Comparison of ENCODE assay signal across 8 cellular contexts in the genomic region with DNA sequence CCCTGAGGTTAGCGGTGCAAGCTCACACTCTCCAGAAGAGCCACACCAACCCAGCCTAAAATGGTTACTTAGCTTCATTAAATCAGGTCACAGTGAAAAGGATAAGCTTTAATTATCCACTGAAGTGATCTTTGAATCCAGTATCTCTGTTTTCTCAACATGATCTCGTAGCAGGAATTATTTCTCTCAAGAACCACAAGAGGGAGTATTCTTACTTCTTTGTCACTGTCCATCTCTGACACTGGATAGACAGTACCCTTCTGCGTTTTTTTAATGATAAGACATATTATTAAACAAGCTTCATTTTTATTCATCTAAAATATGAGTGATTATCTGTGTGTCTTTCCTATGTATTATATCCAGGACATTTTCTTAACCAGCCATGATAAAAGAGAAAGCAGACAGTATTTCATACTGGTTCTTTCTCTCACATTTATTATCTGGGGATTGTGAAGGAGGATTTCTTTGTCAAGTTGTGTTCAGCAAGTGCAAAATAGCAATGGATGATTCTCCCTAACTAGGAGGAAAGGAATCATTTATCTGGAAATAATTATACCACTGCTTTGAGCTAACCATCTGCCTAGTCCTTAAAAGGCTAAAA.
DNase-seq lines count a peak whose midpoint lies in the region; ATAC-seq, FAIRE-seq and TF ChIP-seq lines count a peak whose summit lies in the region.

No MANE protein-coding gene starts in this region.

- DNase-seq in ELR (ENCODE audit: low read depth): peak; percentile 82
- no peak for DNase-seq in H54 (ENCODE audit: insufficient read length, low spot score)
- DNase-seq in MV-4-11 (lab: John Stamatoyannopoulos, UW): peak; percentile 26
- DNase-seq in SW 1271 (lab: John Stamatoyannopoulos, UW): peak; percentile 22 to 75
- DNase-seq in foreskin fibroblast: peak; percentile 26 to 66
- no peak for DNase-seq in prostate gland (ENCODE audit: low spot score)
- DNase-seq in NK-92 treated with Interleukin-12 subunit alpha and Interleukin-12 subunit beta, amount 100 ng/mL, for 24 hours (lab: John Stamatoyannopoulos, UW): no peak
- no peak for DNase-seq in activated CD4-positive, alpha-beta T cell treated with anti-CD3 and anti-CD28 coated beads for 36 hours

- H3K27me3 Mint-ChIP-seq in activated CD4-positive, alpha-beta T cell treated with anti-CD3 and anti-CD28 coated beads for 36 hours: peaks cover 11% of the 10 kb centered on the region

- H3K36me3 Mint-ChIP-seq in activated CD4-positive, alpha-beta T cell treated with anti-CD3 and anti-CD28 coated beads for 36 hours (ENCODE audit: low read depth): no peaks in the 10 kb centered on the region

- no peak for TF ChIP-seq POLR2A in H54 (IDR thresholded peaks at IDR 0.05; ENCODE audit: low read depth, low read length)
- TF ChIP-seq POLR2A in prostate gland (IDR thresholded peaks at IDR 0.05): no peak

- no peak for ATAC-seq in activated CD4-positive, alpha-beta T cell treated with anti-CD3 and anti-CD28 coated beads for 36 hours

- H3K27ac Mint-ChIP-seq in activated CD4-positive, alpha-beta T cell treated with anti-CD3 and anti-CD28 coated beads for 36 hours: no peak overlapping the region

- H3K4me1 Mint-ChIP-seq in activated CD4-positive, alpha-beta T cell treated with anti-CD3 and anti-CD28 coated beads for 36 hours: no peaks in the 10 kb centered on the region

- intact Hi-C loops in prostate gland (cut with DNase I): loop anchor here (2.0 kb wide), 1 partner anchor 149 kb away; no protein-coding TSS in a partner anchor
- intact Hi-C loops in activated CD4-positive, alpha-beta T cell treated with anti-CD3 and anti-CD28 coated beads for 36 hours (cut with DNase I, micrococcal nuclease): loop anchor here (1.0 to 5.0 kb wide), 3 partner anchors 31 to 275 kb away; no protein-coding TSS in a partner anchor

- H3K4me3 ChIP-seq in foreskin fibroblast (ENCODE audit: low read depth in 1 of 2, low read length in 2 of 2) (no peak overlapping the region), prostate gland (no peak overlapping the region)

- H3K4me1 ChIP-seq in prostate gland (replicated peaks): no peaks in the 10 kb centered on the region

- 15% methylated on average over 3 of the region's 3 CpGs for WGBS in prostate gland

- H3K27ac ChIP-seq in prostate gland: no peak overlapping the region

- no peaks in the 10 kb centered on the region for H3K27me3 ChIP-seq in prostate gland (replicated peaks; ENCODE audit: insufficient read depth)

- FAIRE-seq in H54 (lab: Jason Lieb, UNC): peak; percentile 45

- CTCF ChIA-PET in activated CD4-positive, alpha-beta T cell treated with anti-CD3 and anti-CD28 coated beads for 36 hours (lab: Charles Lee): interaction anchor here (0.6 to 3.4 kb wide), 23 partner anchors 9 to 1876 kb away, joined by 3 to 20 read pairs (median 4); no protein-coding TSS in a partner anchor

- H3K4me3 Mint-ChIP-seq in activated CD4-positive, alpha-beta T cell treated with anti-CD3 and anti-CD28 coated beads for 36 hours: no peak overlapping the region

- H3K9me3 ChIP-seq in prostate gland: no peaks in the 10 kb centered on the region

- no peaks in the 10 kb centered on the region for H3K36me3 ChIP-seq in prostate gland

- H3K9me3 Mint-ChIP-seq in activated CD4-positive, alpha-beta T cell treated with anti-CD3 and anti-CD28 coated beads for 36 hours (ENCODE audit: low read depth): no peaks in the 10 kb centered on the region

- TF ChIP-seq CTCF in foreskin fibroblast (IDR thresholded peaks at IDR 0.05; ENCODE audit: low read depth, low read length) (peak; percentile 44), prostate gland (IDR thresholded peaks at IDR 0.05) (peak; percentile 45 to 72 (median 66))

- POLR2A ChIA-PET in activated CD4-positive, alpha-beta T cell treated with anti-CD3 and anti-CD28 coated beads for 36 hours (lab: Charles Lee): no interaction called here

Comparison
In these comparisons a context has a peak if more than half of its experiments do, and no peak if none do; other contexts are left out.
1. DNase-seq: peak in ELR (single experiment), MV-4-11 (single experiment), SW 1271 (2 of 2) and foreskin fibroblast (2 of 2); none in H54 (single experiment), prostate gland (single experiment), NK-92 treated with Interleukin-12 subunit alpha and Interleukin-12 subunit beta, amount 100 ng/mL, for 24 hours (single experiment) and activated CD4-positive, alpha-beta T cell treated with anti-CD3 and anti-CD28 coated beads for 36 hours (single experiment).